8 cellular contexts compared by ENCODE assay signal in the genomic region with DNA sequence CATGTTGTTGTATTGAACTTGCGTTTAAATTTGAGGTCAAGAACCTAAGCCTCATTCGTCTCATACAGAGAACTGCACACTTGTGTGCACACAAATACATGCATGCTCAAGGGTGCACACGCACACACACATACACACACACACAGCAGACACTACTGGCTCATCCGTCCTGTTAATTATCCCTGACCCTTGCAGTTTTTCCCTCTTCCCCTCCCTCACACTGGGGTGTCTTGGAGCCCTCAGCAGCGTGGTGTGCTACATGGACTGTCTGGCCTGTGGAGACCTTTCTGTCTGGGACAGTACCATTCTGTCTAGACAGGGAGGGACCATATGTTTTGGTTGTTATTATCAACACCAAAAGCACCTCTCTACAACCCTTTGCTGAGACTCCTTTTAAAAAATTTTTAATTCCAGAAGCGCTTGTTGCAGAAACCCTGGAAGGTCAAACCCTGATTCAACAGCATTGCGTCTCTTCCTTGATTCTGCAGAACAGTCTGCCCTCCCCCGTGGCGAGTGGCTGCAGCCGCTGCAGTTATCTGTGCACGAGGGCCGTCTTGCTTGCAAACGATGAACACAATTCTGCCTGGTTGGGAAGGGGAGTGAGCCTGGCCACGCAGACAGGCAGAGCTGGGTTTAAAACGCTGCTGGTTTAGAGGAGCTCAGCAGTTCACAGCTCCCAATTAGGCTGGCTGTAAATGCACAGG.
DNase-seq lines count a peak whose midpoint lies in the region; ATAC-seq and TF ChIP-seq lines count a peak whose summit lies in the region.

No MANE protein-coding gene starts in this region.

- no peaks in the 10 kb centered on the region for H3K36me3 ChIP-seq in mesodermal cell (ENCODE audit: control insufficient read depth, insufficient read depth, low read length)

- WGBS in mesodermal cell (ENCODE audit: insufficient coverage in 2 of 2), 2 experiments: 33% methylated on average over 12 to 13 of the region's 15 CpGs

- DNase-seq in ELR (ENCODE audit: low read depth) (peak; percentile 22), NCI-H524 (lab: John Stamatoyannopoulos, UW) (peak; percentile 76 to 89), choroid plexus epithelial cell (ENCODE audit: low read depth) (peak; percentile 81)
- DNase-seq in activated CD4-positive, alpha-beta T cell treated with anti-CD3 and anti-CD28 coated beads for 48 hours: no peak
- DNase-seq in activated CD4-positive, alpha-beta T cell treated with anti-CD3 and anti-CD28 coated beads for 4 hours: no peak
- no peak for DNase-seq in activated CD4-positive, alpha-beta T cell treated with anti-CD3 and anti-CD28 coated beads, Interleukin-2, amount 50 U/mL, for 1 hour

- no peak for ATAC-seq in GM21528 (IDR thresholded peaks at IDR 0.05; ENCODE audit: low FRiP score, unreplicated experiment)

- H3K27ac ChIP-seq in mesodermal cell (ENCODE audit: low read depth, low read length, severe bottlenecking): peak overlapping the region; percentile 80

- H3K4me1 ChIP-seq in mesodermal cell (ENCODE audit: control insufficient read depth, insufficient read depth, low read length, poor library complexity, severe bottlenecking): peaks cover 9% of the 10 kb centered on the region

- no peaks in the 10 kb centered on the region for H3K9me3 ChIP-seq in mesodermal cell (ENCODE audit: control insufficient read depth, low read length)

- H3K4me3 ChIP-seq in choroid plexus epithelial cell (ENCODE audit: low read depth, low read length) (peak overlapping the region; percentile 17), mesodermal cell (ENCODE audit: extremely low read depth, insufficient read depth, low read length, poor library complexity, severe bottlenecking) (no peak overlapping the region)

- no peak for TF ChIP-seq CTCF in choroid plexus epithelial cell (conservative IDR thresholded peaks at IDR 0.05; ENCODE audit: low read depth, low read length)

Comparison
In these comparisons a context has a peak if more than half of its experiments do, and no peak if none do; other contexts are left out.
1. DNase-seq: peak in ELR (single experiment), NCI-H524 (2 of 2) and choroid plexus epithelial cell (single experiment); none in activated CD4-positive, alpha-beta T cell treated with anti-CD3 and anti-CD28 coated beads for 48 hours (single experiment), activated CD4-positive, alpha-beta T cell treated with anti-CD3 and anti-CD28 coated beads for 4 hours (0 of 2) and activated CD4-positive, alpha-beta T cell treated with anti-CD3 and anti-CD28 coated beads, Interleukin-2, amount 50 U/mL, for 1 hour (single experiment).